ENCODE assay signal across 8 cellular contexts in the genomic region with DNA sequence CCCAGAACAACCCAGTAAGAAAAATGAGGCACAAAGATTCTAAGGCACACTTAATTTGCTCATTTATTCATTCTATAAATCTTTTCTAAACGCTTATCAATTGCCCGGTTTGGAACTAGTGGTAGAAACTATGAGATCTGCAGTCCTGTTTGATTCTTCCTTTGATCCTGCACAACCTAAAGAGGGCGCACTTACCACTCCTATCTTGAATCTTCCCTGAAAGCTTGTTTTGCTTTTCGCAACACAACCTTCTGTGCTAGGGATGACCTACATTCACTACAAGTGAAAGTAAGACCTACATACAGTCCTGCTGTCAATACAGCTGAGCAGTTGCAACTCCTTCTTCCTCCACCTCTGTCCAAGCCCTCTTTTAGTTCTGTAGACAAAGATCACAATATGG. TPM values are rescaled to one million over a fixed set of nuclear protein-coding genes. Genes with fewer than 3 reads are reported as not detected.
A peak's percentile ranks its signal among the peaks of the same experiment; 100 is the strongest.
DNase-seq lines count a peak whose midpoint lies in the region; ATAC-seq, FAIRE-seq and TF ChIP-seq lines count a peak whose summit lies in the region.

No MANE protein-coding gene starts in this region.

- H3K79me2 ChIP-seq in OCI-LY1 (ENCODE audit: insufficient read depth, low read length), result no peaks in the 10 kb centered on the region

- DNase-seq in NCI-H2196 (lab: John Stamatoyannopoulos, UW; ENCODE audit: unreplicated experiment) (peak; percentile 7), NCI-H2196 treated with DMSO at 0.1 percent for 48 hours (lab: John Stamatoyannopoulos, UW; ENCODE audit: unreplicated experiment) (no peak), HFF-Myc (ENCODE audit: extremely low read depth, low read depth) (no peak), naive B cell (peak; percentile 31), urothelium cell line (ENCODE audit: low spot score) (no peak), DMS153 (lab: John Stamatoyannopoulos, UW) (no peak)
- peak; percentile 69 for DNase-seq in central memory CD4-positive, alpha-beta T cell

- no peaks in the 10 kb centered on the region for H3K4me1 ChIP-seq in OCI-LY1 (ENCODE audit: insufficient read depth, low read length, severe bottlenecking)

- no peaks in the 10 kb centered on the region for H3K27me3 Mint-ChIP-seq in naive B cell

- H3K9me2 ChIP-seq in OCI-LY1 (ENCODE audit: low read depth, low read length), result no peaks in the 10 kb centered on the region

- H3K36me3 Mint-ChIP-seq in naive B cell, result peaks cover 0 to 4% of the 10 kb centered on the region in 2 donors

- H2AFZ ChIP-seq in OCI-LY1 (ENCODE audit: low read length), result no peak overlapping the region

- FAIRE-seq in urothelium cell line (lab: Jason Lieb, UNC), result no peak

- no peaks in the 10 kb centered on the region for H3K9me3 ChIP-seq in OCI-LY1 (ENCODE audit: low read length)

- no peak overlapping the region for H3K9ac ChIP-seq in OCI-LY1 (ENCODE audit: low read length)

- H3K4me2 ChIP-seq in OCI-LY1 (ENCODE audit: low read length), result no peak overlapping the region

- H3K4me1 Mint-ChIP-seq in naive B cell, result peaks cover 24 to 32% (median 26%) of the 10 kb centered on the region in 3 donors

- H3K4me3 ChIP-seq in HFF-Myc (replicated peaks; ENCODE audit: low read depth, low read length) (no peak overlapping the region), OCI-LY1 (ENCODE audit: low read depth, low read length, poor library complexity, severe bottlenecking) (no peak overlapping the region)

- peaks cover 0 to 14% (median 7%) of the 10 kb centered on the region in 7 donors for H3K9me3 Mint-ChIP-seq in naive B cell

- H4K20me1 ChIP-seq in OCI-LY1 (ENCODE audit: insufficient read depth, low read length), result no peaks in the 10 kb centered on the region

- peak; percentile 70 to 73 for ATAC-seq in naive B cell (ENCODE audit: low read depth in 2 of 2)

- no peaks in the 10 kb centered on the region for H3F3A ChIP-seq in OCI-LY1 (ENCODE audit: insufficient read depth, low read length)

- TF ChIP-seq CTCF in HFF-Myc (IDR thresholded peaks at IDR 0.05; ENCODE audit: low read depth, low read length, missing control alignments), result peak; percentile 50
- TF ChIP-seq CTCF in OCI-LY1 (IDR thresholded peaks at IDR 0.05; ENCODE audit: low read length), result peak; percentile 60

- H3K27ac ChIP-seq in OCI-LY1 (ENCODE audit: low read depth, low read length, poor library complexity, severe bottlenecking), result no peak overlapping the region

- no peaks in the 10 kb centered on the region for H3K36me3 ChIP-seq in OCI-LY1 (ENCODE audit: insufficient read depth, low read length)

- H3K4me3 Mint-ChIP-seq in naive B cell, result no peak overlapping the region

- H3K27me3 ChIP-seq in OCI-LY1 (ENCODE audit: insufficient read depth, low read length), result no peaks in the 10 kb centered on the region

- H3K27ac Mint-ChIP-seq in naive B cell, result peak overlapping the region in 4 of 6 donors; percentile 7 to 69 (median 22)

RNA-seq across cellular contexts. Expression of gene ARL4A, which starts 12.6 kb away (rescaled TPM):
- 100 to 1,000 TPM; 132 to 231 (median 141) TPM for polyA plus RNA-seq in naive B cell (ENCODE audit: low read depth in 6 of 6)

Comparison
In these comparisons a context has a peak if more than half of its experiments do, and no peak if none do; other contexts are left out.
1. DNase-seq: peak in NCI-H2196 (single experiment), central memory CD4-positive, alpha-beta T cell (single experiment) and naive B cell (single experiment); none in NCI-H2196 treated with DMSO at 0.1 percent for 48 hours (single experiment), HFF-Myc (single experiment), urothelium cell line (single experiment) and DMS153 (single experiment).